20 cellular contexts compared by ENCODE assay signal in the genomic region with DNA sequence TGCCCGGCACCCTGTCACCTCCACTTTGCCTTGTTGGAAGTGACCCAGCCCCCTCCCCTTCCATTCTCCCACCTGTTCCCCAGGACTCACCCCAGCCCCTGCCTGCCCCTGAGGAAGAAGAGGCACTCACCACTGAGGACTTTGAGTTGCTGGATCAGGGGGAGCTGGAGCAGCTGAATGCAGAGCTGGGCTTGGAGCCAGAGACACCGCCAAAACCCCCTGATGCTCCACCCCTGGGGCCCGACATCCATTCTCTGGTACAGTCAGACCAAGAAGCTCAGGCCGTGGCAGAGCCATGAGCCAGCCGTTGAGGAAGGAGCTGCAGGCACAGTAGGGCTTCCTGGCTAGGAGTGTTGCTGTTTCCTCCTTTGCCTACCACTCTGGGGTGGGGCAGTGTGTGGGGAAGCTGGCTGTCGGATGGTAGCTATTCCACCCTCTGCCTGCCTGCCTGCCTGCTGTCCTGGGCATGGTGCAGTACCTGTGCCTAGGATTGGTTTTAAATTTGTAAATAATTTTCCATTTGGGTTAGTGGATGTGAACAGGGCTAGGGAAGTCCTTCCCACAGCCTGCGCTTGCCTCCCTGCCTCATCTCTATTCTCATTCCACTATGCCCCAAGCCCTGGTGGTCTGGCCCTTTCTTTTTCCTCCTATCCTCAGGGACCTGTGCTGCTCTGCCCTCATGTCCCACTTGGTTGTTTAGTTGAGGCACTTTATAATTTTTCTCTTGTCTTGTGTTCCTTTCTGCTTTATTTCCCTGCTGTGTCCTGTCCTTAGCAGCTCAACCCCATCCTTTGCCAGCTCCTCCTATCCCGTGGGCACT. TPM values are rescaled to one million over a fixed set of nuclear protein-coding genes. Genes with fewer than 3 reads are reported as not detected.
DNase-seq lines count a peak whose midpoint lies in the region; ATAC-seq and TF ChIP-seq lines count a peak whose summit lies in the region.
"Had no signal": no experiment of that assay in that cellular context is flagged by ENCODE, and none has a peak within 500 bp of the region (broad histone marks: within the 10 kb centered on the region; RNA-seq: fewer than 3 reads in every experiment).

No MANE protein-coding gene starts in this region.

- no peaks in the 10 kb centered on the region for H3K27me3 Mint-ChIP-seq in activated CD4-positive, alpha-beta T cell treated with anti-CD3 and anti-CD28 coated beads, Interleukin-2, amount 10 ng/mL, durations not matched to agents 24 days and 14 days
- H3K27me3 Mint-ChIP-seq: type B pancreatic cell had no signal

- H3K4me1 ChIP-seq in colonic mucosa: no peaks in the 10 kb centered on the region
- H3K4me1 ChIP-seq in neutrophil (ENCODE audit: control insufficient read depth in 1 of 2, insufficient read depth in 1 of 2, low read depth in 1 of 2, low read length in 1 of 2): peaks cover 53 to 55% of the 10 kb centered on the region in 2 experiments
- H3K4me1 ChIP-seq: foreskin keratinocyte had no signal

- H3K4me3 ChIP-seq in colonic mucosa: no peak overlapping the region
- peak overlapping the region; percentile 36 to 51 for H3K4me3 ChIP-seq in neutrophil (ENCODE audit: low read depth in 1 of 2, low read length in 1 of 2)
- H3K4me3 ChIP-seq: MG63, SK-N-MC had no signal

- H3K9me3 Mint-ChIP-seq in activated CD4-positive, alpha-beta T cell treated with anti-CD3 and anti-CD28 coated beads, Interleukin-2, amount 10 ng/mL, durations not matched to agents 24 days and 14 days: no peaks in the 10 kb centered on the region
- H3K9me3 Mint-ChIP-seq: type B pancreatic cell had no signal

- H3K36me3 ChIP-seq in colonic mucosa (peaks cover 15% of the 10 kb centered on the region), neutrophil (peaks cover 76% of the 10 kb centered on the region)

- no peak overlapping the region for H3K4me3 Mint-ChIP-seq in activated CD4-positive, alpha-beta T cell treated with anti-CD3 and anti-CD28 coated beads, Interleukin-2, amount 10 ng/mL, durations not matched to agents 24 days and 14 days
- H3K4me3 Mint-ChIP-seq: type B pancreatic cell had no signal

- no peak for ATAC-seq in HG02571 (IDR thresholded peaks at IDR 0.05; ENCODE audit: unreplicated experiment)
- ATAC-seq in HG03432 (IDR thresholded peaks at IDR 0.05; ENCODE audit: unreplicated experiment): no peak
- ATAC-seq: foreskin keratinocyte, PC-3, sciatic nerve had no signal

- intact Hi-C loops in activated CD4-positive, alpha-beta T cell treated with anti-CD3 and anti-CD28 coated beads, Interleukin-2, amount 10 ng/mL, durations not matched to agents 24 days and 14 days (cut with micrococcal nuclease): no loop called here
- intact Hi-C loops in colonic mucosa (cut with DNase I): no loop called here

- no peaks in the 10 kb centered on the region for H3K27me3 ChIP-seq in colonic mucosa
- no peaks in the 10 kb centered on the region for H3K27me3 ChIP-seq in neutrophil
- H3K27me3 ChIP-seq: foreskin keratinocyte, MG63 had no signal

- peak overlapping the region; percentile 19 for H3K27ac ChIP-seq in colonic mucosa
- peak overlapping the region; percentile 79 for H3K27ac ChIP-seq in neutrophil
- H3K27ac ChIP-seq: foreskin keratinocyte, SK-N-MC had no signal

- peak overlapping the region; percentile 3 to 67 for H3K9ac ChIP-seq in colonic mucosa (ENCODE audit: low read depth in 2 of 2, low read length in 2 of 2)

- H3K36me3 Mint-ChIP-seq in activated CD4-positive, alpha-beta T cell treated with anti-CD3 and anti-CD28 coated beads, Interleukin-2, amount 10 ng/mL, durations not matched to agents 24 days and 14 days (ENCODE audit: low read depth): peaks cover 53% of the 10 kb centered on the region

- TF ChIP-seq CTCF in colonic mucosa (IDR thresholded peaks at IDR 0.05) (no peak), neutrophil (IDR thresholded peaks at IDR 0.05) (no peak)

- peaks cover 42% of the 10 kb centered on the region for H3K4me1 Mint-ChIP-seq in activated CD4-positive, alpha-beta T cell treated with anti-CD3 and anti-CD28 coated beads, Interleukin-2, amount 10 ng/mL, durations not matched to agents 24 days and 14 days

- no peak overlapping the region for H3K27ac Mint-ChIP-seq in activated CD4-positive, alpha-beta T cell treated with anti-CD3 and anti-CD28 coated beads, Interleukin-2, amount 10 ng/mL, durations not matched to agents 24 days and 14 days
- H3K27ac Mint-ChIP-seq: type B pancreatic cell had no signal

- peak; percentile 54 for DNase-seq in activated CD4-positive, alpha-beta T cell treated with anti-CD3 and anti-CD28 coated beads, Interleukin-2, amount 10 ng/mL, durations not matched to agents 24 days and 14 days
- no peak for DNase-seq in activated CD4-positive, alpha-beta T cell treated with anti-CD3 and anti-CD28 coated beads, Interleukin-2, amount 50 U/mL, for 48 hours
- DNase-seq in Kasumi-1 (lab: John Stamatoyannopoulos, UW): peak; percentile 72 to 73
- peak; percentile 29 for DNase-seq in colonic mucosa
- DNase-seq in stimulated activated naive CD4-positive, alpha-beta T cell treated with Interleukin-2 at 50 U/mL for 16 hours (lab: John Stamatoyannopoulos, UW): no peak
- DNase-seq: amniotic stem cell; Caco-2; cerebellar nuclear complex; foreskin keratinocyte; MG63; NCI-H187; NCI-H524; PC-3; stimulated activated CD4-positive, alpha-beta T cell treated with anti-CD3 and anti-CD28 coated beads, Interleukin-4, amount 100 ng/mL, for 1 hour had no signal

- no peaks in the 10 kb centered on the region for H3K9me3 ChIP-seq in colonic mucosa
- no peaks in the 10 kb centered on the region for H3K9me3 ChIP-seq in neutrophil
- H3K9me3 ChIP-seq: Caco-2, MG63 had no signal

RNA-seq across cellular contexts. Expression of a gene that starts 4.5 kb away (rescaled TPM):
- total RNA-seq in activated CD4-positive, alpha-beta T cell treated with anti-CD3 and anti-CD28 coated beads, Interleukin-2, amount 10 ng/mL, durations not matched to agents 24 days and 14 days: 54.1 and 57.4 TPM in 2 replicates
- total RNA-seq in colonic mucosa: 100 to 1,000 TPM in 1 of 2 donors, 10 to 100 TPM in 1; 94.4 to 116 TPM

RNA-seq across cellular contexts. Expression of a gene that starts 5.8 kb away (rescaled TPM):
- 62.0 and 62.6 TPM in 2 replicates for total RNA-seq in activated CD4-positive, alpha-beta T cell treated with anti-CD3 and anti-CD28 coated beads, Interleukin-2, amount 10 ng/mL, durations not matched to agents 24 days and 14 days
- 10 to 100 TPM; 80.7 to 98.2 TPM for total RNA-seq in colonic mucosa

RNA-seq across cellular contexts. Expression of a gene that starts 12.7 kb away (rescaled TPM):
- total RNA-seq in activated CD4-positive, alpha-beta T cell treated with anti-CD3 and anti-CD28 coated beads, Interleukin-2, amount 10 ng/mL, durations not matched to agents 24 days and 14 days: 1.8 and 2.3 TPM in 2 replicates
- 10 to 100 TPM in 1 of 2 donors, 1 to 10 TPM in 1; 4.7 to 13.8 TPM for total RNA-seq in colonic mucosa

RNA-seq across cellular contexts. Expression of a gene that starts 21.9 kb away (rescaled TPM):
- total RNA-seq in activated CD4-positive, alpha-beta T cell treated with anti-CD3 and anti-CD28 coated beads, Interleukin-2, amount 10 ng/mL, durations not matched to agents 24 days and 14 days: 20.7 and 22.8 TPM in 2 replicates
- total RNA-seq in colonic mucosa: 10 to 100 TPM; 30.7 to 51.1 TPM

RNA-seq across cellular contexts. Expression of a gene that starts 24.0 kb away (rescaled TPM):
- total RNA-seq in activated CD4-positive, alpha-beta T cell treated with anti-CD3 and anti-CD28 coated beads, Interleukin-2, amount 10 ng/mL, durations not matched to agents 24 days and 14 days: 36.7 and 37.4 TPM in 2 replicates
- total RNA-seq in colonic mucosa: 10 to 100 TPM; 65.5 to 74.6 TPM

Comparison
In these comparisons a context has a peak if more than half of its experiments do, and no peak if none do; other contexts are left out.
1. DNase-seq: peak in activated CD4-positive, alpha-beta T cell treated with anti-CD3 and anti-CD28 coated beads, Interleukin-2, amount 10 ng/mL, durations not matched to agents 24 days and 14 days (single experiment), Kasumi-1 (2 of 2) and colonic mucosa (single experiment); none in activated CD4-positive, alpha-beta T cell treated with anti-CD3 and anti-CD28 coated beads, Interleukin-2, amount 50 U/mL, for 48 hours (0 of 2) and stimulated activated naive CD4-positive, alpha-beta T cell treated with Interleukin-2 at 50 U/mL for 16 hours (single experiment).